20 cellular contexts compared by ENCODE assay signal in the genomic region with DNA sequence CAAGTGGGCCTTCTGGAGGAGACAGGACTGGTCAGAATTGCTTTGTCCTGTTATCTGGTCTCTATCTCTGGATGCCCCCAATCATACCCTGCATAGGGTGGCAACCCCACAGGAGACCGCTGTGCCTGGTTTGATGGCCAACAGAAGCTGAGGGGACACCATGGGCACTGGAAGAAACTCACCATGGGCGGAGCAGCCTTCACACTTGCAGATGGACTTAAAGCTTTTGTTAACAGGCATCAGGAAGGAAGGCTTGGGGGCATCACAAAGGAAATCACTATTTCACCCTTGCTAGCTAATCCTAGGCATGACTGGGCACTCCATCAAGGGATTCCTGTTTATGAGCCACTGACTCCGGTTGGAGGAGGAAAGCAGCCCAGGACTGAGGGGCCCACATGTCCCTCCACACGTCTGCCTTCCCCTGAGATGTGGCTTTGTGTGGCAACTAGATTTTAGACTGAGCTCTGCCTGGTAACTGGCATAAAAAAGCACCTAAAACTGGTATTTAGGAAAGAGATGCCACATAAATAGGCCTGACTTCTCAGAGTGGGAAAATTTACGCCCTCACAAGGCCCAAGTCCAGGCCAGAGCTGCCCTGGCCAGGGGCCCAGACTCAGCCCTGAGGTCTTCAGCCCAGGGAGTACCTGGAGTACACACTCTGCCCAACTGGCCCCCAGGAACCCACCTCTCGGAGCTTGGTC. TPM values are rescaled to one million over a fixed set of nuclear protein-coding genes. Genes with fewer than 3 reads are reported as not detected.
DNase-seq lines count a peak whose midpoint lies in the region; ATAC-seq, FAIRE-seq and TF ChIP-seq lines count a peak whose summit lies in the region.
"Had no signal": no experiment of that assay in that cellular context is flagged by ENCODE, and none has a peak within 500 bp of the region (broad histone marks: within the 10 kb centered on the region; RNA-seq: fewer than 3 reads in every experiment).

No MANE protein-coding gene starts in this region.

- no peak overlapping the region for H3K14ac ChIP-seq in neuronal stem cell (ENCODE audit: low read length)

- no TSS peak for BruUV-seq in endothelial cell of umbilical vein (replicated peaks; lab: Mats Ljungman, UMichigan)

- H2BK15ac ChIP-seq in neuronal stem cell (ENCODE audit: low read length): no peak overlapping the region

- H3K4me1 Mint-ChIP-seq in progenitor cell of endocrine pancreas (ENCODE audit: low read depth): no peaks in the 10 kb centered on the region
- H3K4me1 Mint-ChIP-seq in activated CD4-positive, alpha-beta T cell treated with anti-CD3 and anti-CD28 coated beads for 36 hours: peaks cover 14% of the 10 kb centered on the region

- ATAC-seq in activated CD4-positive, alpha-beta T cell treated with anti-CD3 and anti-CD28 coated beads for 36 hours: no peak
- ATAC-seq: foreskin keratinocyte; left colon; naive thymus-derived CD8-positive, alpha-beta T cell; stimulated activated naive CD8-positive, alpha-beta T cell treated with anti-CD3 and anti-CD28 coated beads, Interleukin-15, Interleukin-2, amounts not matched to agents 100 U/mL and 50 U/mL, for 24 hours; T-cell had no signal

- H2BK5ac ChIP-seq in neuronal stem cell (ENCODE audit: low read length): no peak overlapping the region

- TF ChIP-seq CTCF in endothelial cell of umbilical vein (IDR thresholded peaks at IDR 0.05; ENCODE audit: extremely low read depth in 1 of 2, insufficient read depth in 1 of 2, low read depth in 1 of 2, low read length in 2 of 2): no peak
- no peak for TF ChIP-seq CTCF in testis (IDR thresholded peaks at IDR 0.05)
- no peak for TF ChIP-seq CTCF in progenitor cell of endocrine pancreas (IDR thresholded peaks at IDR 0.05; ENCODE audit: unreplicated experiment)

- H3K4ac ChIP-seq in neuronal stem cell (ENCODE audit: low read length): no peak overlapping the region

- no peaks in the 10 kb centered on the region for H3K9me1 ChIP-seq in endothelial cell of umbilical vein (replicated peaks; ENCODE audit: control insufficient read depth, extremely low read depth, insufficient read depth, low read length)

- H3K4me2 ChIP-seq in endothelial cell of umbilical vein (ENCODE audit: insufficient read depth, low read length): no peak overlapping the region
- H3K4me2 ChIP-seq in neuronal stem cell (ENCODE audit: insufficient read depth, low read length, poor library complexity, severe bottlenecking): no peak overlapping the region

- no peak overlapping the region for H3K4me3 ChIP-seq in endothelial cell of umbilical vein (replicated peaks in 1 of 3; ENCODE audit: insufficient read depth in 1 of 3, low read depth in 1 of 3, low read length in 3 of 3)
- H3K4me3 ChIP-seq in neuronal stem cell (ENCODE audit: low read length in 2 of 2): no peak overlapping the region
- no peak overlapping the region for H3K4me3 ChIP-seq in testis

- H3K79me2 ChIP-seq in endothelial cell of umbilical vein (ENCODE audit: control insufficient read depth, insufficient read depth, low read length): no peaks in the 10 kb centered on the region

- H2BK12ac ChIP-seq in neuronal stem cell (ENCODE audit: low read length): no peak overlapping the region

- no peak for DNase-seq in HTR-8/SVneo (ENCODE audit: insufficient read length, low spot score)
- peak; percentile 9 for DNase-seq in endothelial cell of umbilical vein (ENCODE audit: low read depth, low spot score)
- no peak for DNase-seq in neuronal stem cell (ENCODE audit: low spot score)
- no peak for DNase-seq in testis
- no peak for DNase-seq in GM19238 (ENCODE audit: insufficient read length, low spot score)
- no peak for DNase-seq in progenitor cell of endocrine pancreas (ENCODE audit: low spot score, unreplicated experiment)
- DNase-seq in stimulated activated CD4-positive, alpha-beta T cell treated with anti-CD3 and anti-CD28 coated beads, Interleukin-4, amount 100 ng/mL, for 24 hours: no peak
- DNase-seq in activated CD4-positive, alpha-beta T cell treated with anti-CD3 and anti-CD28 coated beads for 36 hours: no peak
- DNase-seq: foreskin keratinocyte; left colon; naive thymus-derived CD8-positive, alpha-beta T cell; NCI-H1436; stimulated activated CD4-positive, alpha-beta T cell treated with anti-CD3 and anti-CD28 coated beads, Interleukin-15, amount 100 ng/mL, for 24 hours; stimulated activated naive CD8-positive, alpha-beta T cell treated with anti-CD3 and anti-CD28 coated beads, Interleukin-15, Interleukin-2, amounts not matched to agents 100 U/mL and 50 U/mL, for 24 hours; T-cell had no signal

- no peak overlapping the region for H3K27ac Mint-ChIP-seq in progenitor cell of endocrine pancreas
- no peak overlapping the region for H3K27ac Mint-ChIP-seq in activated CD4-positive, alpha-beta T cell treated with anti-CD3 and anti-CD28 coated beads for 36 hours

- no CpG with 5 or more reads among the region's 6 CpGs for WGBS in neuronal stem cell (ENCODE audit: extremely low coverage in 2 of 2, insufficient read length in 2 of 2, insufficient replicate concordance in 1 of 2), 2 donors
- WGBS in testis, 2 donors: 62 to 79% methylated on average over 5 to 6 of the region's 6 CpGs

- CTCF ChIA-PET in endothelial cell of umbilical vein (lab: Charles Lee): interaction anchor here (1.1 to 2.5 kb wide), 4 partner anchors 21 to 111 kb away, joined by 3 to 10 read pairs (median 5); no protein-coding TSS in a partner anchor
- CTCF ChIA-PET in activated CD4-positive, alpha-beta T cell treated with anti-CD3 and anti-CD28 coated beads for 36 hours (lab: Charles Lee): no interaction called here

- H3K23ac ChIP-seq in neuronal stem cell (ENCODE audit: low read depth, low read length, poor library complexity): no peak overlapping the region

- dilution Hi-C loops in endothelial cell of umbilical vein (cut with MboI; ENCODE audit: extremely low pct_ligation_motif_present, low sequenced_read_pairs): no loop called here

- H3K36me3 ChIP-seq in endothelial cell of umbilical vein (ENCODE audit: control insufficient read depth in 2 of 2, extremely low read depth in 1 of 2, insufficient read depth in 2 of 2, low read length in 2 of 2) (no peaks in the 10 kb centered on the region), neuronal stem cell (replicated peaks in 1 of 2; ENCODE audit: control insufficient read depth in 2 of 2, insufficient read depth in 2 of 2, low read length in 2 of 2) (no peaks in the 10 kb centered on the region), testis (ENCODE audit: low read depth, missing control alignments) (no peaks in the 10 kb centered on the region)

- no peak overlapping the region for H2BK120ac ChIP-seq in neuronal stem cell (ENCODE audit: low read depth, low read length)

- H3K4me1 ChIP-seq in endothelial cell of umbilical vein (ENCODE audit: control insufficient read depth, extremely low read depth, insufficient read depth, low read length) (peaks cover 3% of the 10 kb centered on the region), neuronal stem cell (ENCODE audit: control insufficient read depth in 2 of 2, insufficient read depth in 1 of 2, low read depth in 1 of 2, low read length in 2 of 2) (no peaks in the 10 kb centered on the region), testis (peaks cover 11% of the 10 kb centered on the region)
- H3K4me1 ChIP-seq: foreskin keratinocyte had no signal

- POLR2A ChIA-PET in endothelial cell of umbilical vein (lab: Charles Lee): no interaction called here
- POLR2A ChIA-PET in activated CD4-positive, alpha-beta T cell treated with anti-CD3 and anti-CD28 coated beads for 36 hours (lab: Charles Lee): no interaction called here

- H3K27me3 Mint-ChIP-seq in progenitor cell of endocrine pancreas: no peaks in the 10 kb centered on the region
- no peaks in the 10 kb centered on the region for H3K27me3 Mint-ChIP-seq in activated CD4-positive, alpha-beta T cell treated with anti-CD3 and anti-CD28 coated beads for 36 hours
- H3K27me3 Mint-ChIP-seq: T-cell had no signal

- intact Hi-C loops in endothelial cell of umbilical vein (cut with micrococcal nuclease) (no loop called here), testis (cut with DNase I; ENCODE audit: low total_unique reads) (no loop called here)
- intact Hi-C loops in activated CD4-positive, alpha-beta T cell treated with anti-CD3 and anti-CD28 coated beads for 36 hours (cut with DNase I, micrococcal nuclease): no loop called here

- H3K27me3 ChIP-seq in endothelial cell of umbilical vein (ENCODE audit: control insufficient read depth in 2 of 2, insufficient read depth in 2 of 2, low read length in 2 of 2): no peaks in the 10 kb centered on the region
- H3K27me3 ChIP-seq in neuronal stem cell (ENCODE audit: control insufficient read depth in 3 of 3, insufficient read depth in 3 of 3, low read depth in 1 of 3, low read length in 3 of 3): no peaks in the 10 kb centered on the region
- H3K27me3 ChIP-seq in testis: no peaks in the 10 kb centered on the region
- H3K27me3 ChIP-seq: foreskin keratinocyte had no signal

- H3K79me1 ChIP-seq in neuronal stem cell (ENCODE audit: low read depth, low read length): no peaks in the 10 kb centered on the region

- H3K27ac ChIP-seq in endothelial cell of umbilical vein (ENCODE audit: insufficient read depth, low read depth, low read length) (no peak overlapping the region), neuronal stem cell (replicated peaks; ENCODE audit: low read length) (no peak overlapping the region), testis (peak overlapping the region; percentile 49 to 72)
- H3K27ac ChIP-seq: foreskin keratinocyte, RWPE1 had no signal

- peak overlapping the region; percentile 86 for H2AK5ac ChIP-seq in neuronal stem cell (ENCODE audit: low read depth, low read length)

- no peak overlapping the region for H3K4me3 Mint-ChIP-seq in progenitor cell of endocrine pancreas (ENCODE audit: low read depth)
- H3K4me3 Mint-ChIP-seq in activated CD4-positive, alpha-beta T cell treated with anti-CD3 and anti-CD28 coated beads for 36 hours: no peak overlapping the region
- H3K4me3 Mint-ChIP-seq: naive thymus-derived CD8-positive, alpha-beta T cell; T-cell had no signal

- H2AFZ ChIP-seq in endothelial cell of umbilical vein (ENCODE audit: low read depth, low read length) (no peak overlapping the region), neuronal stem cell (ENCODE audit: low read length) (no peak overlapping the region)

- FAIRE-seq in HTR-8/SVneo (lab: Jason Lieb, UNC): peak; percentile 13
- FAIRE-seq in endothelial cell of umbilical vein (lab: Jason Lieb, UNC): no peak
- FAIRE-seq: D721Med, G401.6, GM12891 had no signal

- H3K9me3 ChIP-seq in endothelial cell of umbilical vein (replicated peaks; ENCODE audit: control insufficient read depth, insufficient read depth, low read length) (no peaks in the 10 kb centered on the region), neuronal stem cell (replicated peaks in 1 of 2; ENCODE audit: control insufficient read depth in 2 of 2, insufficient read depth in 1 of 2, low read depth in 1 of 2, low read length in 2 of 2) (no peaks in the 10 kb centered on the region), testis (no peaks in the 10 kb centered on the region)

- TF ChIP-seq POLR2A in endothelial cell of umbilical vein (IDR thresholded peaks at IDR 0.05; ENCODE audit: low read depth, low read length): no peak
- TF ChIP-seq POLR2A in testis (IDR thresholded peaks at IDR 0.05): no peak

- peak overlapping the region; percentile 28 for H3K18ac ChIP-seq in neuronal stem cell (ENCODE audit: low read length)

- no peaks in the 10 kb centered on the region for H3K36me3 Mint-ChIP-seq in progenitor cell of endocrine pancreas (ENCODE audit: insufficient read depth)
- H3K36me3 Mint-ChIP-seq in activated CD4-positive, alpha-beta T cell treated with anti-CD3 and anti-CD28 coated beads for 36 hours (ENCODE audit: low read depth): no peaks in the 10 kb centered on the region
- H3K36me3 Mint-ChIP-seq: naive thymus-derived CD8-positive, alpha-beta T cell; T-cell had no signal

- no peak overlapping the region for H4K91ac ChIP-seq in neuronal stem cell (ENCODE audit: low read depth, low read length, poor library complexity)

- no peak overlapping the region for H3K9ac ChIP-seq in endothelial cell of umbilical vein (replicated peaks; ENCODE audit: extremely low read depth, insufficient read depth, low read length)
- no peak overlapping the region for H3K9ac ChIP-seq in neuronal stem cell (ENCODE audit: low read depth, low read length, poor library complexity)

- H3K9me3 Mint-ChIP-seq in progenitor cell of endocrine pancreas (ENCODE audit: low read depth): no peaks in the 10 kb centered on the region
- no peaks in the 10 kb centered on the region for H3K9me3 Mint-ChIP-seq in activated CD4-positive, alpha-beta T cell treated with anti-CD3 and anti-CD28 coated beads for 36 hours (ENCODE audit: low read depth)
- H3K9me3 Mint-ChIP-seq: naive thymus-derived CD8-positive, alpha-beta T cell; T-cell had no signal

- no peak overlapping the region for H4K8ac ChIP-seq in neuronal stem cell (ENCODE audit: low read depth, low read length)

- H4K20me1 ChIP-seq in endothelial cell of umbilical vein (replicated peaks; ENCODE audit: control insufficient read depth, extremely low read depth, insufficient read depth, low read length): no peaks in the 10 kb centered on the region

RNA-seq across cellular contexts. Expression of a gene that starts 57.0 kb away (rescaled TPM):
- total RNA-seq in endothelial cell of umbilical vein (1.5 and 7.6 TPM in 2 replicates), testis (1 to 10 TPM; 4.6 to 7.5 TPM), progenitor cell of endocrine pancreas (not detected in 2 replicates)
- polyA plus RNA-seq in endothelial cell of umbilical vein (4.6 and 5.3 TPM in 2 replicates), testis (ENCODE audit: insufficient read depth, low read depth, low replicate concordance) (24.1 TPM)
- polyA plus RNA-seq in endothelial cell of umbilical vein (2011; cell fraction: cytosol; rRNA removed): 1.9 and 3.3 TPM in 2 replicates
- 3.0 and 3.1 TPM in 2 replicates for polyA plus RNA-seq in endothelial cell of umbilical vein (2011; cell fraction: nucleus; rRNA removed)
- polyA plus RNA-seq in endothelial cell of umbilical vein (2012): 10.6 and 25.1 TPM in 2 replicates
- 5.2 and 12.6 TPM in 2 replicates for polyA minus RNA-seq in endothelial cell of umbilical vein
- polyA minus RNA-seq in endothelial cell of umbilical vein (2011; cell fraction: cytosol; rRNA and poly(A)+ RNA removed): not detected
- polyA minus RNA-seq in endothelial cell of umbilical vein (2011; cell fraction: nucleus; rRNA and poly(A)+ RNA removed): 1.0 and 2.4 TPM in 2 replicates
- 0.03 TPM for polyA plus RNA-seq in neuronal stem cell (2013, experiment 1 of 2)
- polyA plus RNA-seq in neuronal stem cell (2013, experiment 2 of 2): 0.03 TPM
- not detected for total RNA-seq in activated CD4-positive, alpha-beta T cell treated with anti-CD3 and anti-CD28 coated beads for 36 hours
- total RNA-seq: activated CD8-positive, alpha-beta memory T cell treated with anti-CD3 and anti-CD28 coated beads for 36 hours; foreskin keratinocyte; naive thymus-derived CD8-positive, alpha-beta T cell had no signal
- polyA plus RNA-seq: foreskin keratinocyte; naive thymus-derived CD8-positive, alpha-beta T cell had no signal

Comparison
In these comparisons a context has a peak if more than half of its experiments do, and no peak if none do; other contexts are left out.
1. H3K27ac ChIP-seq: peak in testis (2 of 2); none in endothelial cell of umbilical vein (single experiment) and neuronal stem cell (single experiment).